8 cellular contexts compared by ENCODE assay signal in genomic region chr3:25033407-25034029, GRCh38.
A peak's percentile ranks its signal among the peaks of the same experiment; 100 is the strongest.
DNase-seq lines count a peak whose midpoint lies in the region; ATAC-seq and TF ChIP-seq lines count a peak whose summit lies in the region.

No MANE protein-coding gene starts in this region.

- H3K14ac ChIP-seq in neuronal stem cell (ENCODE audit: low read length): no peak overlapping the region

- H4K91ac ChIP-seq in neuronal stem cell (ENCODE audit: low read depth, low read length, poor library complexity): no peak overlapping the region

- TF ChIP-seq CTCF in RWPE2 (IDR thresholded peaks at IDR 0.05; ENCODE audit: poor library complexity, severe bottlenecking) (peak; percentile 30), fibroblast of lung (conservative IDR thresholded peaks at IDR 0.05 in 1 of 2, IDR thresholded peaks at IDR 0.05 in 1 of 2; ENCODE audit: low read depth in 1 of 2, low read length in 2 of 2) (peak; percentile 37 to 65)

- H3K4me3 ChIP-seq in RWPE2 (ENCODE audit: severe bottlenecking) (no peak overlapping the region), fibroblast of lung (replicated peaks in 1 of 4; ENCODE audit: control extremely low read depth in 1 of 4, insufficient read depth in 1 of 4, low read depth in 3 of 4, low read length in 4 of 4) (no peak overlapping the region), neuronal stem cell (ENCODE audit: low read length in 2 of 2) (no peak overlapping the region)

- H3K4me2 ChIP-seq in fibroblast of lung (ENCODE audit: extremely low read depth, insufficient read depth, low read length) (no peak overlapping the region), neuronal stem cell (ENCODE audit: insufficient read depth, low read length, poor library complexity, severe bottlenecking) (no peak overlapping the region)

- H3K9ac ChIP-seq in fibroblast of lung (ENCODE audit: insufficient read depth, low read length): no peak overlapping the region
- no peak overlapping the region for H3K9ac ChIP-seq in neuronal stem cell (ENCODE audit: low read depth, low read length, poor library complexity)

- no CpG with 5 or more reads among the region's 6 CpGs for WGBS in neuronal stem cell (ENCODE audit: extremely low coverage in 2 of 2, insufficient read length in 2 of 2, insufficient replicate concordance in 1 of 2), 2 donors

- no peaks in the 10 kb centered on the region for H3K9me3 ChIP-seq in RWPE2 (ENCODE audit: severe bottlenecking)
- H3K9me3 ChIP-seq in fibroblast of lung (ENCODE audit: control insufficient read depth, insufficient read depth, low read depth, low read length): no peaks in the 10 kb centered on the region
- no peaks in the 10 kb centered on the region for H3K9me3 ChIP-seq in neuronal stem cell (replicated peaks in 1 of 2; ENCODE audit: control insufficient read depth in 2 of 2, insufficient read depth in 1 of 2, low read depth in 1 of 2, low read length in 2 of 2)

- no peak overlapping the region for H2BK15ac ChIP-seq in neuronal stem cell (ENCODE audit: low read length)

- no peak overlapping the region for H3K18ac ChIP-seq in neuronal stem cell (ENCODE audit: low read length)

- H3K36me3 ChIP-seq in RWPE2 (ENCODE audit: low read depth): no peaks in the 10 kb centered on the region
- H3K36me3 ChIP-seq in fibroblast of lung (ENCODE audit: control insufficient read depth, insufficient read depth, low read length): no peaks in the 10 kb centered on the region
- no peaks in the 10 kb centered on the region for H3K36me3 ChIP-seq in neuronal stem cell (replicated peaks in 1 of 2; ENCODE audit: control insufficient read depth in 2 of 2, insufficient read depth in 2 of 2, low read length in 2 of 2)

- H3K79me2 ChIP-seq in fibroblast of lung (ENCODE audit: control insufficient read depth, insufficient read depth, low read length): no peaks in the 10 kb centered on the region

- H2BK12ac ChIP-seq in neuronal stem cell (ENCODE audit: low read length): no peak overlapping the region

- no peak overlapping the region for H2BK5ac ChIP-seq in neuronal stem cell (ENCODE audit: low read length)

- peak; percentile 73 for ATAC-seq in GM21381 (IDR thresholded peaks at IDR 0.05; ENCODE audit: unreplicated experiment)
- ATAC-seq in HG03575 (IDR thresholded peaks at IDR 0.05; ENCODE audit: extremely low read depth, insufficient number of reproducible peaks, low FRiP score, unreplicated experiment): peak; percentile 82
- ATAC-seq in RWPE2 (ENCODE audit: low read depth): no peak

- no peak overlapping the region for H2AK5ac ChIP-seq in neuronal stem cell (ENCODE audit: low read depth, low read length)

- H4K20me1 ChIP-seq in fibroblast of lung (ENCODE audit: control insufficient read depth, extremely low read depth, insufficient read depth, low read length): no peaks in the 10 kb centered on the region

- no peak overlapping the region for H2BK120ac ChIP-seq in neuronal stem cell (ENCODE audit: low read depth, low read length)

- H3K79me1 ChIP-seq in neuronal stem cell (ENCODE audit: low read depth, low read length): no peaks in the 10 kb centered on the region

- H3K23ac ChIP-seq in neuronal stem cell (ENCODE audit: low read depth, low read length, poor library complexity): no peak overlapping the region

- H3K27me3 ChIP-seq in RWPE2 (ENCODE audit: insufficient read depth, poor library complexity, severe bottlenecking) (no peaks in the 10 kb centered on the region), fibroblast of lung (ENCODE audit: control insufficient read depth, insufficient read depth, low read length) (no peaks in the 10 kb centered on the region), neuronal stem cell (ENCODE audit: control insufficient read depth in 3 of 3, insufficient read depth in 3 of 3, low read depth in 1 of 3, low read length in 3 of 3) (no peaks in the 10 kb centered on the region)

- H4K8ac ChIP-seq in neuronal stem cell (ENCODE audit: low read depth, low read length): no peak overlapping the region

- H3K4ac ChIP-seq in neuronal stem cell (ENCODE audit: low read length): no peak overlapping the region

- H2AFZ ChIP-seq in fibroblast of lung (ENCODE audit: low read length): no peak overlapping the region
- H2AFZ ChIP-seq in neuronal stem cell (ENCODE audit: low read length): peak overlapping the region; percentile 32

- DNase-seq in NCI-H748 (lab: John Stamatoyannopoulos, UW; ENCODE audit: unreplicated experiment): peak; percentile 54
- DNase-seq in NCI-H748 treated with DMSO at 0.1 percent for 48 hours (lab: John Stamatoyannopoulos, UW): no peak
- DNase-seq in RWPE2 (ENCODE audit: low spot score): no peak
- peak in 1 of 2 donors; percentile 69 for DNase-seq in fibroblast of lung (ENCODE audit: low read depth in 2 of 2)
- DNase-seq in neuronal stem cell (ENCODE audit: low spot score): peak; percentile 45
- DNase-seq in central memory CD4-positive, alpha-beta T cell: no peak

- H3K4me1 ChIP-seq in RWPE2 (ENCODE audit: insufficient read depth, poor library complexity, severe bottlenecking) (no peaks in the 10 kb centered on the region), fibroblast of lung (ENCODE audit: control insufficient read depth, extremely low read depth, insufficient read depth, low read length) (peaks cover 12% of the 10 kb centered on the region), neuronal stem cell (ENCODE audit: control insufficient read depth in 2 of 2, insufficient read depth in 1 of 2, low read depth in 1 of 2, low read length in 2 of 2) (no peaks in the 10 kb centered on the region)

- H3K27ac ChIP-seq in RWPE2 (ENCODE audit: poor library complexity, severe bottlenecking) (no peak overlapping the region), fibroblast of lung (ENCODE audit: insufficient read depth, low read length) (no peak overlapping the region), neuronal stem cell (replicated peaks; ENCODE audit: low read length) (no peak overlapping the region)

Comparison
In these comparisons a context has a peak if more than half of its experiments do, and no peak if none do; other contexts are left out.
1. DNase-seq: peak in NCI-H748 (single experiment) and neuronal stem cell (single experiment); none in NCI-H748 treated with DMSO at 0.1 percent for 48 hours (single experiment), RWPE2 (single experiment) and central memory CD4-positive, alpha-beta T cell (single experiment).